16 cellular contexts compared by ENCODE assay signal in the genomic region with DNA sequence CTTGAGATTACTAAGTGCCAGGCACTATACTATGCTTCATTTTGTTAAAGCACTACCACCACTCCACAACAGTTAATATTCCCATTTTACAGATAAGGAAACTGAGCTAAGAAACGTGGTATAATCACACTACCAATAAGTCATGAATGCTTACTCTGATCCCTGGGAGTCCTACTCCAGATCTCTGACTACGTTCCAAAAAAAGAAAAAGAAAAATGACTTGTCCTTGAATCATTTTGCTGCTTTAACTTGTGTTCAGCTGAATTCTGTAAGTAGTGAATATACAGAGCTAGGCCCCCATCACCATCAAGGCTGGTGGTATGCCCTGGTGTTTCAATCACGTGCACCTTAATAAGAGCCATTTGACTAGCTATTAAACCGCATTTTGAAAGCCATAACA. TPM values are rescaled to one million over a fixed set of nuclear protein-coding genes. Genes with fewer than 3 reads are reported as not detected.
DNase-seq lines count a peak whose midpoint lies in the region; ATAC-seq, FAIRE-seq and TF ChIP-seq lines count a peak whose summit lies in the region.
"Had no signal": no experiment of that assay in that cellular context is flagged by ENCODE, and none has a peak within 500 bp of the region (broad histone marks: within the 10 kb centered on the region; RNA-seq: fewer than 3 reads in every experiment).

No MANE protein-coding gene starts in this region.

- H3K36me3 Mint-ChIP-seq in astrocyte (ENCODE audit: low read depth, unreplicated experiment), result no peaks in the 10 kb centered on the region

- H3K4me3 ChIP-seq in heart left ventricle, result no peak overlapping the region
- no peak overlapping the region for H3K4me3 ChIP-seq in astrocyte (ENCODE audit: insufficient read depth, low read depth, low read length)
- H3K4me3 ChIP-seq in upper lobe of left lung, result no peak overlapping the region
- no peak overlapping the region for H3K4me3 ChIP-seq in tibial nerve
- H3K4me3 ChIP-seq: Peyer's patch had no signal

- peak overlapping the region; percentile 7 for H3K4me2 ChIP-seq in astrocyte (ENCODE audit: low read length)

- no peak overlapping the region for H2AFZ ChIP-seq in astrocyte (ENCODE audit: low read depth, low read length)

- no peaks in the 10 kb centered on the region for H3K79me2 ChIP-seq in astrocyte (ENCODE audit: insufficient read depth, low read length)

- intact Hi-C loops in heart left ventricle (cut with DNase I), result loop anchor here in 4 of 10 donors (5.0 kb wide), 2 partner anchors 37 to 38 kb away; a partner anchor contains a TSS
- intact Hi-C loops in Right ventricle myocardium inferior (cut with DNase I), result loop anchor here (5.0 kb wide), 1 partner anchor 33 kb away; no protein-coding TSS in a partner anchor

- no peaks in the 10 kb centered on the region for H3K27me3 ChIP-seq in heart left ventricle
- no peaks in the 10 kb centered on the region for H3K27me3 ChIP-seq in astrocyte (ENCODE audit: insufficient read depth, low read length)
- H3K27me3 ChIP-seq in upper lobe of left lung, result no peaks in the 10 kb centered on the region
- no peaks in the 10 kb centered on the region for H3K27me3 ChIP-seq in tibial nerve
- H3K27me3 ChIP-seq: Peyer's patch had no signal

- peaks cover 43% of the 10 kb centered on the region for H3K4me1 Mint-ChIP-seq in astrocyte (ENCODE audit: low read depth, unreplicated experiment)

- H3K4me1 ChIP-seq in heart left ventricle (peaks cover 0 to 43% (median 6%) of the 10 kb centered on the region in 12 donors), astrocyte (ENCODE audit: insufficient read depth, low read length) (peaks cover 36% of the 10 kb centered on the region), upper lobe of left lung (peaks cover 2 to 28% (median 22%) of the 10 kb centered on the region in 4 donors), tibial nerve (no peaks in the 10 kb centered on the region)
- H3K4me1 ChIP-seq: Peyer's patch had no signal

- TF ChIP-seq EP300 in upper lobe of left lung (IDR thresholded peaks at IDR 0.05) (no peak), tibial nerve (IDR thresholded peaks at IDR 0.05) (no peak)

- no peaks in the 10 kb centered on the region for H3K27me3 Mint-ChIP-seq in astrocyte (ENCODE audit: low read depth, unreplicated experiment)

- H3K9ac ChIP-seq in astrocyte (ENCODE audit: low read length), result no peak overlapping the region

- peak in 1 of 4 donors; percentile 6 for ATAC-seq in heart left ventricle
- ATAC-seq in Right ventricle myocardium inferior, result no peak
- no peak for ATAC-seq in upper lobe of left lung (ENCODE audit: low FRiP score in 2 of 2)

- no peaks in the 10 kb centered on the region for H4K20me1 ChIP-seq in astrocyte (ENCODE audit: insufficient read depth, low read length)

- DNase-seq in heart left ventricle (no peak), Right ventricle myocardium inferior (ENCODE audit: missing footprints) (no peak), astrocyte (ENCODE audit: low read depth) (peak; percentile 55), lung microvascular endothelial cell (ENCODE audit: low read depth in 2 of 2) (peak; percentile 24 to 38), upper lobe of left lung (no peak), tibial nerve (ENCODE audit: low spot score in 2 of 2) (no peak), DMS153 treated with DMSO at 0.1 percent for 48 hours (lab: John Stamatoyannopoulos, UW; ENCODE audit: unreplicated experiment) (no peak), NCI-H1694 (lab: John Stamatoyannopoulos, UW) (no peak)
- DNase-seq: 8988T, C1 segment of cervical spinal cord, H7, NCI-H1417, NCI-H2029, NCI-H510A treated with DMSO at 0.1 percent for 48 hours, Peyer's patch had no signal

- H3K27ac Mint-ChIP-seq in astrocyte (ENCODE audit: unreplicated experiment), result peak overlapping the region; percentile 62

- FAIRE-seq in astrocyte (lab: Jason Lieb, UNC), result no peak

- H3K9me3 ChIP-seq in heart left ventricle (no peaks in the 10 kb centered on the region), astrocyte (ENCODE audit: insufficient read depth, low read depth, low read length) (no peaks in the 10 kb centered on the region), upper lobe of left lung (no peaks in the 10 kb centered on the region), tibial nerve (no peaks in the 10 kb centered on the region)
- H3K9me3 ChIP-seq: Peyer's patch had no signal

- H3K9me3 Mint-ChIP-seq in astrocyte (ENCODE audit: unreplicated experiment), result no peaks in the 10 kb centered on the region

- H3K36me3 ChIP-seq in heart left ventricle (no peaks in the 10 kb centered on the region), astrocyte (ENCODE audit: insufficient read depth, low read length) (no peaks in the 10 kb centered on the region), upper lobe of left lung (no peaks in the 10 kb centered on the region), tibial nerve (no peaks in the 10 kb centered on the region)
- H3K36me3 ChIP-seq: Peyer's patch had no signal

- 66 to 76% (median 75%) methylated on average over 4 of the region's 4 CpGs for WGBS in heart left ventricle, 4 donors
- WGBS in upper lobe of left lung, 2 donors, result 65 to 71% methylated on average over 4 of the region's 4 CpGs
- 73 to 77% methylated on average over 4 of the region's 4 CpGs for WGBS in tibial nerve, 2 donors

- TF ChIP-seq CTCF in heart left ventricle (IDR thresholded peaks at IDR 0.05) (no peak), astrocyte (IDR thresholded peaks at IDR 0.05; ENCODE audit: insufficient read depth, low read depth, low read length) (no peak), upper lobe of left lung (IDR thresholded peaks at IDR 0.05) (no peak), tibial nerve (IDR thresholded peaks at IDR 0.05) (no peak)

- no peak overlapping the region for H3K4me3 Mint-ChIP-seq in astrocyte (ENCODE audit: unreplicated experiment)

- H3K27ac ChIP-seq in heart left ventricle (peak overlapping the region; percentile 19 to 91 (median 73)), astrocyte (ENCODE audit: low read depth, low read length) (peak overlapping the region; percentile 83), upper lobe of left lung (peak overlapping the region; percentile 40 to 94 (median 64)), tibial nerve (no peak overlapping the region)
- H3K27ac ChIP-seq: Peyer's patch had no signal

- TF ChIP-seq POLR2A in heart left ventricle (IDR thresholded peaks at IDR 0.05) (no peak), upper lobe of left lung (IDR thresholded peaks at IDR 0.05) (no peak), tibial nerve (IDR thresholded peaks at IDR 0.05) (no peak)

RNA-seq across cellular contexts. Expression of a gene that starts 39.4 kb away (rescaled TPM):
- total RNA-seq in heart left ventricle, result 10 to 100 TPM in 8 of 9 donors, 1 to 10 TPM in 1; 9.5 to 38.7 (median 26.6) TPM
- 10 to 100 TPM; 16.2 to 23.5 TPM for polyA plus RNA-seq in heart left ventricle
- 34.3 TPM for total RNA-seq in Right ventricle myocardium inferior
- 4.9 and 9.4 TPM in 2 replicates for total RNA-seq in astrocyte
- total RNA-seq in lung microvascular endothelial cell, result 346 and 363 TPM in 2 replicates
- 10 to 100 TPM; 34.6 to 94.4 (median 45.9) TPM for total RNA-seq in upper lobe of left lung
- 10 to 100 TPM; 26.4 to 62.7 (median 40.7) TPM for total RNA-seq in tibial nerve
- total RNA-seq: LHCN-M2 had no signal

Comparison
In these comparisons a context has a peak if more than half of its experiments do, and no peak if none do; other contexts are left out.
1. DNase-seq: peak in astrocyte (single experiment) and lung microvascular endothelial cell (2 of 2); none in heart left ventricle (0 of 5), Right ventricle myocardium inferior (single experiment), upper lobe of left lung (0 of 2), tibial nerve (0 of 2), DMS153 treated with DMSO at 0.1 percent for 48 hours (single experiment) and NCI-H1694 (single experiment).
2. H3K27ac ChIP-seq: peak in heart left ventricle (12 of 12), astrocyte (single experiment) and upper lobe of left lung (4 of 4); none in tibial nerve (0 of 4).